ENCODE assay signal across 28 cellular contexts in genomic region chr5:126984632-126985031, GRCh38. TPM values are rescaled to one million over a fixed set of nuclear protein-coding genes. Genes with fewer than 3 reads are reported as not detected.
DNase-seq lines count a peak whose midpoint lies in the region; ATAC-seq and TF ChIP-seq lines count a peak whose summit lies in the region.
"Had no signal": no experiment of that assay in that cellular context is flagged by ENCODE, and none has a peak within 500 bp of the region (broad histone marks: within the 10 kb centered on the region; RNA-seq: fewer than 3 reads in every experiment).

No MANE protein-coding gene starts in this region.

- H3K4me3 Mint-ChIP-seq in T-cell (no peak overlapping the region), naive B cell (peak overlapping the region; percentile 14 to 87 (median 60))
- H3K4me3 Mint-ChIP-seq: activated CD8-positive, alpha-beta T cell treated with anti-CD3 and anti-CD28 coated beads for 36 hours; neural crest cell; type B pancreatic cell had no signal

- H3K27me3 Mint-ChIP-seq in T-cell = no peaks in the 10 kb centered on the region
- H3K27me3 Mint-ChIP-seq in naive B cell = no peaks in the 10 kb centered on the region
- H3K27me3 Mint-ChIP-seq: activated CD8-positive, alpha-beta T cell treated with anti-CD3 and anti-CD28 coated beads for 36 hours; type B pancreatic cell had no signal

- H3K4me2 ChIP-seq in BLaER1 = peak overlapping the region; percentile 35
- H3K4me2 ChIP-seq: hepatocyte, PC-9 had no signal

- no peaks in the 10 kb centered on the region for H3K9me3 ChIP-seq in BLaER1
- H3K9me3 ChIP-seq in BE2C = no peaks in the 10 kb centered on the region
- H3K9me3 ChIP-seq in esophagus squamous epithelium = no peaks in the 10 kb centered on the region

- POLR2A ChIA-PET in T-cell (lab: Charles Lee) = no interaction called here

- H3K4me1 ChIP-seq in BLaER1 (peaks cover 87% of the 10 kb centered on the region), BE2C (no peaks in the 10 kb centered on the region), esophagus squamous epithelium (no peaks in the 10 kb centered on the region)

- H3K27ac Mint-ChIP-seq in T-cell = peak overlapping the region; percentile 64 to 83
- H3K27ac Mint-ChIP-seq in naive B cell = peak overlapping the region; percentile 15 to 94 (median 66)
- H3K27ac Mint-ChIP-seq: activated CD8-positive, alpha-beta T cell treated with anti-CD3 and anti-CD28 coated beads for 36 hours; type B pancreatic cell had no signal

- H3K36me3 Mint-ChIP-seq in T-cell (no peaks in the 10 kb centered on the region), naive B cell (peaks cover 0 to 6% of the 10 kb centered on the region in 2 donors)
- H3K36me3 Mint-ChIP-seq: type B pancreatic cell had no signal

- H3K27ac ChIP-seq in BLaER1 (peak overlapping the region; percentile 50; the same call in 1 of the 2 replicates), esophagus squamous epithelium (no peak overlapping the region)
- H3K27ac ChIP-seq: brain microvascular endothelial cell, hepatocyte, PC-9 had no signal

- WGBS in esophagus squamous epithelium, 2 donors = 73 to 88% methylated on average over 2 of the region's 2 CpGs

- no peak overlapping the region for H3K9ac ChIP-seq in BLaER1

- no peaks in the 10 kb centered on the region for H3K27me3 ChIP-seq in BLaER1
- no peaks in the 10 kb centered on the region for H3K27me3 ChIP-seq in BE2C
- H3K27me3 ChIP-seq in esophagus squamous epithelium = no peaks in the 10 kb centered on the region
- H3K27me3 ChIP-seq: brain microvascular endothelial cell, hepatocyte had no signal

- ATAC-seq in T-cell (replicated peaks in 1 of 4) = no peak
- no peak for ATAC-seq in naive B cell (ENCODE audit: low read depth in 2 of 2)
- no peak for ATAC-seq in omental fat pad (ENCODE audit: low FRiP score)
- ATAC-seq: activated CD8-positive, alpha-beta T cell treated with anti-CD3 and anti-CD28 coated beads for 36 hours; left ventricle myocardium superior had no signal

- CTCF ChIA-PET in T-cell (lab: Charles Lee) = no interaction called here

- H3K4me3 ChIP-seq in BLaER1 = no peak overlapping the region
- H3K4me3 ChIP-seq in BE2C (ENCODE audit: low read depth, low read length) = no peak overlapping the region
- H3K4me3 ChIP-seq in esophagus squamous epithelium = no peak overlapping the region
- H3K4me3 ChIP-seq: hepatocyte, PC-9 had no signal

- H3K4me1 Mint-ChIP-seq in T-cell (peaks cover 44 to 51% (median 49%) of the 10 kb centered on the region in 3 donors), naive B cell (peaks cover 68 to 93% (median 82%) of the 10 kb centered on the region in 3 donors)
- H3K4me1 Mint-ChIP-seq: neural crest cell had no signal

- H3K9me3 Mint-ChIP-seq in T-cell = no peaks in the 10 kb centered on the region
- no peaks in the 10 kb centered on the region for H3K9me3 Mint-ChIP-seq in naive B cell
- H3K9me3 Mint-ChIP-seq: activated CD8-positive, alpha-beta T cell treated with anti-CD3 and anti-CD28 coated beads for 36 hours; neural crest cell; type B pancreatic cell had no signal

- H3K36me3 ChIP-seq in BLaER1 (peaks cover 22% of the 10 kb centered on the region), BE2C (no peaks in the 10 kb centered on the region), esophagus squamous epithelium (no peaks in the 10 kb centered on the region)
- H3K36me3 ChIP-seq: brain microvascular endothelial cell had no signal

- DNase-seq in ELR (ENCODE audit: low read depth) (peak; percentile 23), T-cell (no peak), naive B cell (no peak), omental fat pad (ENCODE audit: low spot score) (no peak), NCI-H1105 (lab: John Stamatoyannopoulos, UW) (no peak), BE2C (no peak), esophagus squamous epithelium (lab: John Stamatoyannopoulos, UW) (no peak)
- DNase-seq: activated CD4-positive, CD25-positive, alpha-beta regulatory T cell treated with anti-CD3 and anti-CD28 coated beads, Interleukin-2, amount 50 U/mL, for 72 hours; activated CD8-positive, alpha-beta T cell treated with anti-CD3 and anti-CD28 coated beads for 36 hours; activated effector memory CD4-positive, alpha-beta T cell treated with Interleukin-2 at 50 U/mL for 16 hours; brain microvascular endothelial cell; Calu3; effector CD4-positive, alpha-beta T cell; foreskin melanocyte; GOT3; Karpas-422; left ventricle myocardium superior; midbrain; NCI-H146; NCI-H524 treated with DMSO at 0.1 percent for 48 hours; NK-92 treated with Interleukin-12 subunit alpha and Interleukin-12 subunit beta, amount 100 ng/mL, for 24 hours; PC-9; posterior cingulate gyrus; SHP77 had no signal

- intact Hi-C loops in esophagus squamous epithelium (cut with DNase I) = no loop called here

- peaks cover 28% of the 10 kb centered on the region for H4K20me1 ChIP-seq in BLaER1

- TF ChIP-seq CTCF in omental fat pad (IDR thresholded peaks at IDR 0.05) (no peak), BE2C (IDR thresholded peaks at IDR 0.05; ENCODE audit: low read depth, low read length) (no peak), esophagus squamous epithelium (IDR thresholded peaks at IDR 0.05) (no peak)

- no peak for TF ChIP-seq POLR2A in esophagus squamous epithelium (IDR thresholded peaks at IDR 0.05)

RNA-seq across cellular contexts. Expression of gene MARCHF3, which starts 45.7 kb away (rescaled TPM):
- total RNA-seq in T-cell (1 to 10 TPM; 5.6 to 9.9 (median 7.6) TPM), omental fat pad (10 to 100 TPM in 2 of 4 donors, 1 to 10 TPM in 2; 7.4 to 72.7 (median 16.2) TPM), esophagus squamous epithelium (1 to 10 TPM; 1.9 to 5.3 (median 2.5) TPM)
- polyA plus RNA-seq in naive B cell (ENCODE audit: low read depth in 6 of 6) = 10 to 100 TPM; 63.4 to 81.0 (median 71.7) TPM
- 4.4 TPM for polyA plus RNA-seq in BE2C (2012; ENCODE audit: insufficient read depth, insufficient read length, low read depth)

Comparison
In these comparisons a context has a peak if more than half of its experiments do, and no peak if none do; other contexts are left out.
1. H3K4me3 Mint-ChIP-seq: peak in naive B cell (8 of 8); none in T-cell (0 of 3).